In genomic region chr22:44483878-44484277, GRCh38 we compare ENCODE assay signal across 2 cellular contexts.
TF ChIP-seq lines count a peak whose summit lies in the region.

No MANE protein-coding gene starts in this region.

TF ChIP-seq in SK-N-SH treated with all-trans-retinoic acid at 6 μM for 48 hours, 23 proteins besides CTCF, POLR2A, EP300 and RAD21:
- TF ChIP-seq, protein P1, sequence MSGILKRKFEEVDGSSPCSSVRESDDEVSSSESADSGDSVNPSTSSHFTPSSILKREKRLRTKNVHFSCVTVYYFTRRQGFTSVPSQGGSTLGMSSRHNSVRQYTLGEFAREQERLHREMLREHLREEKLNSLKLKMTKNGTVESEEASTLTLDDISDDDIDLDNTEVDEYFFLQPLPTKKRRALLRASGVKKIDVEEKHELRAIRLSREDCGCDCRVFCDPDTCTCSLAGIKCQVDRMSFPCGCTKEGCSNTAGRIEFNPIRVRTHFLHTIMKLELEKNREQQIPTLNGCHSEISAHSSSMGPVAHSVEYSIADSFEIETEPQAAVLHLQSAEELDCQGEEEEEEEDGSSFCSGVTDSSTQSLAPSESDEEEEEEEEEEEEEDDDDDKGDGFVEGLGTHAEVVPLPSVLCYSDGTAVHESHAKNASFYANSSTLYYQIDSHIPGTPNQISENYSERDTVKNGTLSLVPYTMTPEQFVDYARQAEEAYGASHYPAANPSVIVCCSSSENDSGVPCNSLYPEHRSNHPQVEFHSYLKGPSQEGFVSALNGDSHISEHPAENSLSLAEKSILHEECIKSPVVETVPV (CRISPR knock-in tag; IDR thresholded peaks at IDR 0.05): no peak
- TF ChIP-seq, protein P2, sequence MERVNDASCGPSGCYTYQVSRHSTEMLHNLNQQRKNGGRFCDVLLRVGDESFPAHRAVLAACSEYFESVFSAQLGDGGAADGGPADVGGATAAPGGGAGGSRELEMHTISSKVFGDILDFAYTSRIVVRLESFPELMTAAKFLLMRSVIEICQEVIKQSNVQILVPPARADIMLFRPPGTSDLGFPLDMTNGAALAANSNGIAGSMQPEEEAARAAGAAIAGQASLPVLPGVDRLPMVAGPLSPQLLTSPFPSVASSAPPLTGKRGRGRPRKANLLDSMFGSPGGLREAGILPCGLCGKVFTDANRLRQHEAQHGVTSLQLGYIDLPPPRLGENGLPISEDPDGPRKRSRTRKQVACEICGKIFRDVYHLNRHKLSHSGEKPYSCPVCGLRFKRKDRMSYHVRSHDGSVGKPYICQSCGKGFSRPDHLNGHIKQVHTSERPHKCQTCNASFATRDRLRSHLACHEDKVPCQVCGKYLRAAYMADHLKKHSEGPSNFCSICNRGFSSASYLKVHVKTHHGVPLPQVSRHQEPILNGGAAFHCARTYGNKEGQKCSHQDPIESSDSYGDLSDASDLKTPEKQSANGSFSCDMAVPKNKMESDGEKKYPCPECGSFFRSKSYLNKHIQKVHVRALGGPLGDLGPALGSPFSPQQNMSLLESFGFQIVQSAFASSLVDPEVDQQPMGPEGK (CRISPR knock-in tag; IDR thresholded peaks at IDR 0.05; ENCODE audit: borderline replicate concordance): no peak
- TF ChIP-seq ZFP3 (CRISPR knock-in tag; IDR thresholded peaks at IDR 0.05) (no peak), PPARA (CRISPR knock-in tag; IDR thresholded peaks at IDR 0.05; ENCODE audit: borderline replicate concordance) (no peak), CREB5 (CRISPR knock-in tag; IDR thresholded peaks at IDR 0.05; ENCODE audit: low read depth) (no peak), ISL1 (CRISPR knock-in tag; IDR thresholded peaks at IDR 0.05) (peak; percentile 54), ZNF8 (CRISPR knock-in tag; IDR thresholded peaks at IDR 0.05) (no peak)

TF ChIP-seq in SK-N-SH, 30 proteins besides CTCF, POLR2A, EP300 and RAD21:
- TF ChIP-seq REST (IDR thresholded peaks at IDR 0.05; ENCODE audit: low read depth, low read length) (no peak), POLR2AphosphoS5 (IDR thresholded peaks at IDR 0.05; ENCODE audit: low read depth, low read length) (no peak), JUND (IDR thresholded peaks at IDR 0.05) (no peak), GABPA (IDR thresholded peaks at IDR 0.05; ENCODE audit: low read depth) (no peak), ELF1 (IDR thresholded peaks at IDR 0.05) (no peak), RFX5 (IDR thresholded peaks at IDR 0.05; ENCODE audit: low read length) (no peak), YY1 (IDR thresholded peaks at IDR 0.05; ENCODE audit: low read depth) (no peak), FOXM1 (IDR thresholded peaks at IDR 0.05; ENCODE audit: low read depth) (no peak), EZH2phosphoT487 (IDR thresholded peaks at IDR 0.05; ENCODE audit: borderline replicate concordance, low read depth) (no peak), MAX (IDR thresholded peaks at IDR 0.05; ENCODE audit: low read depth) (no peak)
